ENCODE assay signal across 1 cellular context in genomic region chr2:179622635-179623034, GRCh38.
TF ChIP-seq lines count a peak whose summit lies in the region.

No MANE protein-coding gene starts in this region.

TF ChIP-seq in SK-N-SH, 30 proteins besides CTCF, POLR2A, EP300 and RAD21 (continued from another document):
- no peak for TF ChIP-seq CHD2 (IDR thresholded peaks at IDR 0.05; ENCODE audit: low read length, partially characterized antibody)
- TF ChIP-seq TAF1 (IDR thresholded peaks at IDR 0.05; ENCODE audit: borderline replicate concordance, low read depth, low read length) = no peak
- no peak for TF ChIP-seq MEF2A (IDR thresholded peaks at IDR 0.05; ENCODE audit: borderline replicate concordance, low read depth)
- TF ChIP-seq, protein P1, sequence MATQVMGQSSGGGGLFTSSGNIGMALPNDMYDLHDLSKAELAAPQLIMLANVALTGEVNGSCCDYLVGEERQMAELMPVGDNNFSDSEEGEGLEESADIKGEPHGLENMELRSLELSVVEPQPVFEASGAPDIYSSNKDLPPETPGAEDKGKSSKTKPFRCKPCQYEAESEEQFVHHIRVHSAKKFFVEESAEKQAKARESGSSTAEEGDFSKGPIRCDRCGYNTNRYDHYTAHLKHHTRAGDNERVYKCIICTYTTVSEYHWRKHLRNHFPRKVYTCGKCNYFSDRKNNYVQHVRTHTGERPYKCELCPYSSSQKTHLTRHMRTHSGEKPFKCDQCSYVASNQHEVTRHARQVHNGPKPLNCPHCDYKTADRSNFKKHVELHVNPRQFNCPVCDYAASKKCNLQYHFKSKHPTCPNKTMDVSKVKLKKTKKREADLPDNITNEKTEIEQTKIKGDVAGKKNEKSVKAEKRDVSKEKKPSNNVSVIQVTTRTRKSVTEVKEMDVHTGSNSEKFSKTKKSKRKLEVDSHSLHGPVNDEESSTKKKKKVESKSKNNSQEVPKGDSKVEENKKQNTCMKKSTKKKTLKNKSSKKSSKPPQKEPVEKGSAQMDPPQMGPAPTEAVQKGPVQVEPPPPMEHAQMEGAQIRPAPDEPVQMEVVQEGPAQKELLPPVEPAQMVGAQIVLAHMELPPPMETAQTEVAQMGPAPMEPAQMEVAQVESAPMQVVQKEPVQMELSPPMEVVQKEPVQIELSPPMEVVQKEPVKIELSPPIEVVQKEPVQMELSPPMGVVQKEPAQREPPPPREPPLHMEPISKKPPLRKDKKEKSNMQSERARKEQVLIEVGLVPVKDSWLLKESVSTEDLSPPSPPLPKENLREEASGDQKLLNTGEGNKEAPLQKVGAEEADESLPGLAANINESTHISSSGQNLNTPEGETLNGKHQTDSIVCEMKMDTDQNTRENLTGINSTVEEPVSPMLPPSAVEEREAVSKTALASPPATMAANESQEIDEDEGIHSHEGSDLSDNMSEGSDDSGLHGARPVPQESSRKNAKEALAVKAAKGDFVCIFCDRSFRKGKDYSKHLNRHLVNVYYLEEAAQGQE (IDR thresholded peaks at IDR 0.05; ENCODE audit: low read depth, low read length) = no peak
- no peak for TF ChIP-seq MAX (IDR thresholded peaks at IDR 0.05; ENCODE audit: low read depth)
- no peak for TF ChIP-seq RFX5 (IDR thresholded peaks at IDR 0.05; ENCODE audit: low read length)
- no peak for TF ChIP-seq MXI1 (IDR thresholded peaks at IDR 0.05; ENCODE audit: low read depth, low read length)
- no peak for TF ChIP-seq FOXJ3 (CRISPR knock-in tag; IDR thresholded peaks at IDR 0.05)
- no peak for TF ChIP-seq USF1 (IDR thresholded peaks at IDR 0.05; ENCODE audit: borderline replicate concordance, low read depth)
- TF ChIP-seq GABPA (IDR thresholded peaks at IDR 0.05; ENCODE audit: low read depth) = no peak
